In genomic region chr11:115581871-115582639, GRCh38 we compare ENCODE assay signal across 1 cellular context.
TF ChIP-seq lines count a peak whose summit lies in the region.

No MANE protein-coding gene starts in this region.

TF ChIP-seq in GM23338, 12 proteins besides CTCF, POLR2A, EP300 and RAD21 (continued from another document):
- TF ChIP-seq ZNF462 (CRISPR knock-in tag; IDR thresholded peaks at IDR 0.05): no peak
- TF ChIP-seq JUNB (IDR thresholded peaks at IDR 0.05; ENCODE audit: unreplicated experiment): no peak
- TF ChIP-seq ZNF114 (CRISPR knock-in tag; IDR thresholded peaks at IDR 0.05): no peak
- no peak for TF ChIP-seq EZH2phosphoT487 (IDR thresholded peaks at IDR 0.05; ENCODE audit: unreplicated experiment)
- TF ChIP-seq NANOG (IDR thresholded peaks at IDR 0.05; ENCODE audit: borderline replicate concordance): no peak
TF ChIP-seq in GM23338: peak in this region for 0.
